In genomic region chr3:152595975-152596832, GRCh38 we compare ENCODE assay signal across 8 cellular contexts.
DNase-seq lines count a peak whose midpoint lies in the region; ATAC-seq and TF ChIP-seq lines count a peak whose summit lies in the region.

No MANE protein-coding gene starts in this region.

- H3K9me3 Mint-ChIP-seq in activated naive CD4-positive, alpha-beta T cell treated with anti-CD3 and anti-CD28 coated beads for 36 hours: no peaks in the 10 kb centered on the region

- H3K27me3 Mint-ChIP-seq in activated naive CD4-positive, alpha-beta T cell treated with anti-CD3 and anti-CD28 coated beads for 36 hours (ENCODE audit: low read depth): no peaks in the 10 kb centered on the region

- peak overlapping the region in 43 of 59 donors; percentile 1 to 76 (median 46) for H3K27ac ChIP-seq in dorsolateral prefrontal cortex

- H3K27me3 ChIP-seq in dorsolateral prefrontal cortex: no peaks in the 10 kb centered on the region

- no peak overlapping the region for H3K27ac Mint-ChIP-seq in activated naive CD4-positive, alpha-beta T cell treated with anti-CD3 and anti-CD28 coated beads for 36 hours

- H3K36me3 Mint-ChIP-seq in activated naive CD4-positive, alpha-beta T cell treated with anti-CD3 and anti-CD28 coated beads for 36 hours (ENCODE audit: low read depth): no peaks in the 10 kb centered on the region

- H3K36me3 ChIP-seq in mucosa of descending colon (ENCODE audit: low read depth): no peaks in the 10 kb centered on the region

- H3K9me3 ChIP-seq in mucosa of descending colon: no peaks in the 10 kb centered on the region

- peak; percentile 16 for DNase-seq in activated naive CD4-positive, alpha-beta T cell treated with anti-CD3 and anti-CD28 coated beads for 36 hours
- DNase-seq in activated naive CD4-positive, alpha-beta T cell treated with anti-CD3 and anti-CD28 coated beads, Interleukin-2, amount 50 U/mL, for 16 hours: no peak
- DNase-seq in NCI-H82 (lab: John Stamatoyannopoulos, UW): peak; percentile 70
- no peak for DNase-seq in dorsolateral prefrontal cortex
- DNase-seq in mucosa of descending colon: peak in 2 of 3 donors; percentile 42 to 79
- DNase-seq in activated CD8-positive, alpha-beta memory T cell treated with anti-CD3 and anti-CD28 coated beads, Interleukin-2, amount 50 U/mL, for 48 hours: no peak
- no peak for DNase-seq in stimulated activated CD4-positive, alpha-beta T cell treated with anti-CD3 and anti-CD28 coated beads, Interleukin-4, amount 100 ng/mL, for 24 hours

- H3K4me3 Mint-ChIP-seq in activated naive CD4-positive, alpha-beta T cell treated with anti-CD3 and anti-CD28 coated beads for 36 hours: no peak overlapping the region

- peaks cover 15% of the 10 kb centered on the region for H3K4me1 Mint-ChIP-seq in activated naive CD4-positive, alpha-beta T cell treated with anti-CD3 and anti-CD28 coated beads for 36 hours (ENCODE audit: low read depth)

- H3K4me3 ChIP-seq in dorsolateral prefrontal cortex (peak overlapping the region in 18 of 59 donors; percentile 1 to 36 (median 15)), mucosa of descending colon (no peak overlapping the region)

- H3K4me1 ChIP-seq in mucosa of descending colon (ENCODE audit: low read depth): peaks cover 10% of the 10 kb centered on the region

- CTCF ChIA-PET in activated naive CD4-positive, alpha-beta T cell treated with anti-CD3 and anti-CD28 coated beads for 36 hours (lab: Charles Lee): interaction anchor here (1.2 kb wide), 1 partner anchor 121 kb away, joined by 3 read pairs; no protein-coding TSS in a partner anchor

- ATAC-seq in HG02870 (IDR thresholded peaks at IDR 0.05; ENCODE audit: unreplicated experiment) (peak; percentile 98), mucosa of descending colon (peak; percentile 99)

- TF ChIP-seq CTCF in dorsolateral prefrontal cortex (IDR thresholded peaks at IDR 0.05 in 54 of 56, conservative IDR thresholded peaks at IDR 0.05 in 2 of 56; ENCODE audit: low read depth in 1 of 56, partially characterized antibody in 56 of 56): no peak
- TF ChIP-seq CTCF in mucosa of descending colon (IDR thresholded peaks at IDR 0.05): no peak

- intact Hi-C loops in activated naive CD4-positive, alpha-beta T cell treated with anti-CD3 and anti-CD28 coated beads for 36 hours (cut with micrococcal nuclease): no loop called here
- intact Hi-C loops in dorsolateral prefrontal cortex (cut with DNase I) (no loop called here), mucosa of descending colon (cut with DNase I, micrococcal nuclease) (no loop called here)

Comparison
In these comparisons a context has a peak if more than half of its experiments do, and no peak if none do; other contexts are left out.
1. DNase-seq: peak in activated naive CD4-positive, alpha-beta T cell treated with anti-CD3 and anti-CD28 coated beads for 36 hours (single experiment), NCI-H82 (single experiment) and mucosa of descending colon (2 of 3); none in activated naive CD4-positive, alpha-beta T cell treated with anti-CD3 and anti-CD28 coated beads, Interleukin-2, amount 50 U/mL, for 16 hours (single experiment), dorsolateral prefrontal cortex (0 of 10), activated CD8-positive, alpha-beta memory T cell treated with anti-CD3 and anti-CD28 coated beads, Interleukin-2, amount 50 U/mL, for 48 hours (single experiment) and stimulated activated CD4-positive, alpha-beta T cell treated with anti-CD3 and anti-CD28 coated beads, Interleukin-4, amount 100 ng/mL, for 24 hours (single experiment).